ENCODE assay signal across 1 cellular context in the genomic region with DNA sequence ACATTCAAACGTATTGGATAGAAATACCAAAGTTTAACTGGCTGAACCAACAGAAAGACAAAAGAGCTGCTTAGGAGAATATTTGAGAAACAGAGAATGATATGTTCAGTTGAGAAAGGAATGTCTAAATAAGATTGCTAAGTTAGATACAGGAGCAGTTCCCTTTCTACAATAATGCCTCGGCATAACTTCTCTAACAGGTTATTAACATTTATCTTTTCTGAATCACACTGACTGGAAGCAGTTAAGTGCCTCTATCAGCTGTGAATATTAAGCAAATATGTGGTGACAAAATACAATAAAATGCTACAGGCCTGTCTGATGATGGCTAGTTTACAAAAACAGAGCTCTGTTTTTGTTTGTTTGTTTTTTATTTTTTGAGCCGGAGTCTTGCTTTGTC.
TF ChIP-seq lines count a peak whose summit lies in the region.

No MANE protein-coding gene starts in this region.

TF ChIP-seq in K562, 482 proteins besides CTCF, POLR2A, EP300 and RAD21:
- TF ChIP-seq RFX7 (CRISPR knock-in tag; IDR thresholded peaks at IDR 0.05) (no peak), SPI1 (IDR thresholded peaks at IDR 0.05; ENCODE audit: borderline replicate concordance, low read depth, low read length) (no peak), SOX6 (IDR thresholded peaks at IDR 0.05) (no peak), NR1H2 (CRISPR knock-in tag; IDR thresholded peaks at IDR 0.05) (no peak)
